ENCODE assay signal across 15 cellular contexts in the genomic region with DNA sequence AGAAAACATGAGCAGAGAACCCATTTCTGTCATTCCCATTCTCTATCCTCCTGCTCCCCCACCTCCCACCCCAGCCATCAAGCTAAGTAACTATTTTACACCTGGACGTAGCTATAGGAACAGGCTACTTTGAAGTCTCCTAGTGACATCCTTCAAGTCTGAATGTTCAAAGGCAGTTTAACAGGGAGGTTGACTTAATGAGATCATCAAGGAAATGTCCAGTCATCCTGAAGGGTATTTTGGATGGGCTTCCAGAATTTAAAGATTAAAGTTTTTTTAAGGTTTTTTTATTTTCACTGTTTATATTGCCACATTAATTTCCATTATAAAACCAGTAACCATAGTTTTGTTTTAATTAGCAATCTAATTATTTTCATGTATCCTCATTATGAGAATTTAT.
"Had no signal": no experiment of that assay in that cellular context is flagged by ENCODE, and none has a peak within 500 bp of the region (broad histone marks: within the 10 kb centered on the region; RNA-seq: fewer than 3 reads in every experiment).

No MANE protein-coding gene starts in this region.

- ATAC-seq: activated CD8-positive, alpha-beta T cell treated with anti-CD3 and anti-CD28 coated beads for 36 hours; activated T-cell treated with anti-CD3 and anti-CD28 coated beads, Interleukin-2, amount 50 U/mL, for 4 hours; gastroesophageal sphincter; left ventricle myocardium superior; natural killer cell treated with Interleukin-12 subunit alpha and Interleukin-12 subunit beta and Interleukin-15 and Interleukin-18, amount 100 ng/mL, for 72 hours; T-cell had no signal

- DNase-seq: activated CD4-positive, alpha-beta T cell treated with anti-CD3 and anti-CD28 coated beads for 1 hour; activated CD8-positive, alpha-beta T cell treated with anti-CD3 and anti-CD28 coated beads for 36 hours; activated effector memory CD4-positive, alpha-beta T cell treated with anti-CD3 and anti-CD28 coated beads, Interleukin-2, amount 50 U/mL, for 16 hours; activated T-cell treated with anti-CD3 and anti-CD28 coated beads, Interleukin-2, amount 50 U/mL, for 4 hours; adrenal gland; effector memory CD4-positive, alpha-beta T cell; left ventricle myocardium superior; right cardiac atrium; stimulated activated CD4-positive, alpha-beta T cell treated with anti-CD3 and anti-CD28 coated beads, Interleukin-15, amount 100 ng/mL, for 24 hours; stimulated activated CD4-positive, alpha-beta T cell treated with anti-CD3 and anti-CD28 coated beads, Interleukin-4, amount 100 ng/mL, for 24 hours; stimulated activated naive CD4-positive, alpha-beta T cell; T-cell; transverse colon had no signal
